Comparison of ENCODE assay signal across 28 cellular contexts in the genomic region with DNA sequence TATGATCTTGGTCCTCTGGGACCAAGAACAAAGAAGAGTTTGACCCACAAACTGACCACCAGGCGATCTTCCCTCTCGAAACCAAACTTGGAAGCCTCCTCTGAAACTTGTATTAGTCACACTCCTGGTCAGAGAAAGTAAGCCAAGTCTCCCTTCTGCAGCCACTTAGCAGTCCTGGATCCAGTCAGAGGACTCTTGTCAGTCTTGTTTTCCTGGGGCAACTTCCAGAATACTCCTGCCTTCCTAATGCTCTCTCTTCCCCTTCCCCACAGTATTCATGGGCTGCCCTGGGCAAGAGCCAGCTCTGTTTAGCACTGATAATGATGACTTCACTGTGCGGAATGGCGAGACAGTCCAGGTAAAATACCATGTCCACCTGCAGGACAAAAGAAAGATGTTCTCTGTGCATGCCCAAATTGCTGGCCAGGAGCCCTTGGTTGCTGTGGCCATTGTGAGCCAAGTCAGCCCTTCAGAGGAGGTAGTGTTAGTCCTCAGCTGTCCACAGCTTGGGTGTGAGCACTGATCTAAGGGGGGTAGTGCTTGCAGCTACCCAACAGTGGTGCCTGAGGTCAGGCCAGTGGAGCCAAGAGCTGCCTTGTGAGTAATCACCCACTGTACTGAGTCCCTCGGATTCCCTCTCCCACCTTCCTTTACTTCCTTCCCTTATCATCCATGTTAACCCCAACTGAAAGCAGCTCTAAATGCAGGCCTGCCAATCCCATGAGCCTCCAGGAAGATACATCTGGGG. TPM values are rescaled to one million over a fixed set of nuclear protein-coding genes. Genes with fewer than 3 reads are reported as not detected.
DNase-seq lines count a peak whose midpoint lies in the region; TF ChIP-seq lines count a peak whose summit lies in the region.
"Had no signal": no experiment of that assay in that cellular context is flagged by ENCODE, and none has a peak within 500 bp of the region (broad histone marks: within the 10 kb centered on the region; RNA-seq: fewer than 3 reads in every experiment).

No MANE protein-coding gene starts in this region.

- no peak overlapping the region for H3K4me3 ChIP-seq in cardiac muscle cell
- no peak overlapping the region for H3K4me3 ChIP-seq in left ventricle myocardium inferior
- H3K4me3 ChIP-seq: esophagus muscularis mucosa, gastroesophageal sphincter, lower lobe of right lung, psoas muscle, skin epidermis had no signal

- no peaks in the 10 kb centered on the region for H3K36me3 Mint-ChIP-seq in activated naive CD4-positive, alpha-beta T cell treated with anti-CD3 and anti-CD28 coated beads for 36 hours (ENCODE audit: low read depth)

- intact Hi-C loops in left ventricle myocardium inferior (cut with micrococcal nuclease): no loop called here
- intact Hi-C loops in activated naive CD4-positive, alpha-beta T cell treated with anti-CD3 and anti-CD28 coated beads for 36 hours (cut with micrococcal nuclease): no loop called here

- TF ChIP-seq CTCF in cardiac muscle cell (IDR thresholded peaks at IDR 0.05; ENCODE audit: low read depth, low read length) (no peak), left ventricle myocardium inferior (IDR thresholded peaks at IDR 0.05; ENCODE audit: borderline replicate concordance) (no peak), GM10266 (IDR thresholded peaks at IDR 0.05; ENCODE audit: control insufficient read depth, insufficient read depth, low read depth, missing control alignments) (no peak)

- H3K27ac ChIP-seq in cardiac muscle cell (peak overlapping the region; percentile 48), left ventricle myocardium inferior (replicated peaks) (no peak overlapping the region)
- H3K27ac ChIP-seq: brain microvascular endothelial cell, esophagus muscularis mucosa, gastroesophageal sphincter, lower lobe of right lung, psoas muscle had no signal

- H3K36me3 ChIP-seq in cardiac muscle cell (peaks cover 15% of the 10 kb centered on the region), left ventricle myocardium inferior (no peaks in the 10 kb centered on the region)
- H3K36me3 ChIP-seq: brain microvascular endothelial cell, esophagus muscularis mucosa, gastroesophageal sphincter, lower lobe of right lung had no signal

- CTCF ChIA-PET in activated naive CD4-positive, alpha-beta T cell treated with anti-CD3 and anti-CD28 coated beads for 36 hours (lab: Charles Lee): interaction anchor here (0.6 to 1.0 kb wide), 2 partner anchors 108 to 148 kb away, joined by 3 read pairs; no protein-coding TSS in a partner anchor

- no peaks in the 10 kb centered on the region for H3K4me1 ChIP-seq in cardiac muscle cell (ENCODE audit: low read depth)
- no peaks in the 10 kb centered on the region for H3K4me1 ChIP-seq in left ventricle myocardium inferior
- H3K4me1 ChIP-seq: esophagus muscularis mucosa, gastroesophageal sphincter, lower lobe of right lung, psoas muscle had no signal

- H3K27me3 Mint-ChIP-seq in activated naive CD4-positive, alpha-beta T cell treated with anti-CD3 and anti-CD28 coated beads for 36 hours (ENCODE audit: low read depth): peaks cover 4% of the 10 kb centered on the region

- H3K4me3 Mint-ChIP-seq in activated naive CD4-positive, alpha-beta T cell treated with anti-CD3 and anti-CD28 coated beads for 36 hours: no peak overlapping the region
- H3K4me3 Mint-ChIP-seq: activated CD4-positive, alpha-beta T cell treated with anti-CD3 and anti-CD28 coated beads for 36 hours; activated T-cell treated with anti-CD3 and anti-CD28 coated beads, Interleukin-2, amount 50 U/mL, for 24 hours; T-helper 17 cell had no signal

- H3K4me1 Mint-ChIP-seq in activated naive CD4-positive, alpha-beta T cell treated with anti-CD3 and anti-CD28 coated beads for 36 hours (ENCODE audit: low read depth): no peaks in the 10 kb centered on the region
- H3K4me1 Mint-ChIP-seq: activated CD4-positive, alpha-beta T cell treated with anti-CD3 and anti-CD28 coated beads for 36 hours; T-helper 17 cell had no signal

- DNase-seq in cardiac muscle cell (ENCODE audit: low read depth in 1 of 2, low spot score in 1 of 2) (no peak), left ventricle myocardium inferior (no peak), RPMI7951 (ENCODE audit: low read depth) (peak; percentile 48), foreskin melanocyte (peak; percentile 52), stromal cell of bone marrow (ENCODE audit: low read depth) (peak; percentile 39), GM10266 (ENCODE audit: extremely low spot score) (no peak), DMS114 treated with DMSO at 0.1 percent for 48 hours (lab: John Stamatoyannopoulos, UW; ENCODE audit: unreplicated experiment) (no peak)
- DNase-seq in activated naive CD4-positive, alpha-beta T cell treated with anti-CD3 and anti-CD28 coated beads for 36 hours: no peak
- DNase-seq: activated CD4-positive, alpha-beta T cell treated with anti-CD3 and anti-CD28 coated beads for 36 hours; activated CD8-positive, alpha-beta memory T cell treated with anti-CD3 and anti-CD28 coated beads for 24 hours; activated gamma-delta T cell treated with Interleukin-2 at 50 U/mL for 16 hours; activated T-cell treated with anti-CD3 and anti-CD28 coated beads, Interleukin-2, amount 50 U/mL, for 24 hours; brain microvascular endothelial cell; effector memory CD4-positive, alpha-beta T cell; hypothalamus; KG1; lower lobe of right lung; NCI-H1694; NCI-H2171; NCI-H524 treated with DMSO at 0.1 percent for 48 hours; psoas muscle; SK-N-SH; stimulated activated CD4-positive, alpha-beta T cell treated with anti-CD3 and anti-CD28 coated beads, Interleukin-1b, Interleukin-23, amount 100 ng/mL, for 48 hours; T-helper 17 cell had no signal

- no peaks in the 10 kb centered on the region for H3K9me3 ChIP-seq in cardiac muscle cell (ENCODE audit: low read depth)
- H3K9me3 ChIP-seq in left ventricle myocardium inferior (replicated peaks): no peaks in the 10 kb centered on the region
- H3K9me3 ChIP-seq: esophagus muscularis mucosa, gastroesophageal sphincter, lower lobe of right lung, psoas muscle, SK-N-SH had no signal

- no peaks in the 10 kb centered on the region for H3K9me3 Mint-ChIP-seq in activated naive CD4-positive, alpha-beta T cell treated with anti-CD3 and anti-CD28 coated beads for 36 hours
- H3K9me3 Mint-ChIP-seq: activated T-cell treated with anti-CD3 and anti-CD28 coated beads, Interleukin-2, amount 50 U/mL, for 24 hours had no signal

- H3K27me3 ChIP-seq in cardiac muscle cell (no peaks in the 10 kb centered on the region), left ventricle myocardium inferior (ENCODE audit: low read depth) (no peaks in the 10 kb centered on the region)
- H3K27me3 ChIP-seq: brain microvascular endothelial cell, esophagus muscularis mucosa, gastroesophageal sphincter had no signal

- no peak overlapping the region for H3K27ac Mint-ChIP-seq in activated naive CD4-positive, alpha-beta T cell treated with anti-CD3 and anti-CD28 coated beads for 36 hours
- H3K27ac Mint-ChIP-seq: activated CD4-positive, alpha-beta T cell treated with anti-CD3 and anti-CD28 coated beads for 36 hours; activated T-cell treated with anti-CD3 and anti-CD28 coated beads, Interleukin-2, amount 50 U/mL, for 24 hours; T-helper 17 cell had no signal

RNA-seq across cellular contexts. Expression of gene CDH3, which starts 31.2 kb away (rescaled TPM):
- total RNA-seq in cardiac muscle cell: 156 and 342 TPM in 2 replicates
- polyA plus RNA-seq in cardiac muscle cell: 115 and 211 TPM in 2 replicates
- total RNA-seq in left ventricle myocardium inferior: 0.08 TPM
- under 0.01 and 0.24 TPM in 2 replicates for total RNA-seq in RPMI7951 (2014; rRNA removed; shearing (Covaris generic))
- 10 to 100 TPM; 20.1 to 23.3 TPM for total RNA-seq in activated naive CD4-positive, alpha-beta T cell treated with anti-CD3 and anti-CD28 coated beads for 36 hours
- total RNA-seq: A673, psoas muscle had no signal
- polyA plus RNA-seq: SK-N-SH had no signal

Comparison
In these comparisons a context has a peak if more than half of its experiments do, and no peak if none do; other contexts are left out.
1. RNA of gene CDH3, which starts 31.2 kb away (total RNA-seq): 156 to 342 TPM in cardiac muscle cell and 20.1 to 23.3 TPM in activated naive CD4-positive, alpha-beta T cell treated with anti-CD3 and anti-CD28 coated beads for 36 hours; under 0.01 to 0.24 TPM in RPMI7951 and 0.08 TPM in left ventricle myocardium inferior (single experiment); every median in the first group is over 10 times any median in the second.
2. DNase-seq: peak in RPMI7951 (single experiment), foreskin melanocyte (single experiment) and stromal cell of bone marrow (single experiment); none in cardiac muscle cell (0 of 2), left ventricle myocardium inferior (single experiment), GM10266 (single experiment), DMS114 treated with DMSO at 0.1 percent for 48 hours (single experiment) and activated naive CD4-positive, alpha-beta T cell treated with anti-CD3 and anti-CD28 coated beads for 36 hours (single experiment).